In genomic region chr5:60487885-60488425, GRCh38 we compare ENCODE assay signal across 10 cellular contexts.
DNase-seq lines count a peak whose midpoint lies in the region; ATAC-seq and TF ChIP-seq lines count a peak whose summit lies in the region.
"Had no signal": no experiment of that assay in that cellular context is flagged by ENCODE, and none has a peak within 500 bp of the region (broad histone marks: within the 10 kb centered on the region; RNA-seq: fewer than 3 reads in every experiment).

No MANE protein-coding gene starts in this region.

- POLR2A ChIA-PET in activated CD4-positive, alpha-beta T cell treated with anti-CD3 and anti-CD28 coated beads, Interleukin-2, amount 10 ng/mL, durations not matched to agents 7 days and 5 days (lab: Charles Lee): no interaction called here

- ATAC-seq in activated T-helper 17 cell treated with anti-CD3 and anti-CD28 coated beads, Interleukin-2, amount 50 U/mL, for 72 hours (replicated peaks): no peak
- ATAC-seq: gastrocnemius medialis had no signal

- H3K4me1 Mint-ChIP-seq in activated T-helper 17 cell treated with anti-CD3 and anti-CD28 coated beads, Interleukin-2, amount 50 U/mL, for 72 hours: no peaks in the 10 kb centered on the region
- H3K4me1 Mint-ChIP-seq in immature natural killer cell: no peaks in the 10 kb centered on the region
- no peaks in the 10 kb centered on the region for H3K4me1 Mint-ChIP-seq in activated CD4-positive, alpha-beta T cell treated with anti-CD3 and anti-CD28 coated beads, Interleukin-2, amount 10 ng/mL, durations not matched to agents 7 days and 5 days

- no peaks in the 10 kb centered on the region for H3K9me3 Mint-ChIP-seq in activated T-helper 17 cell treated with anti-CD3 and anti-CD28 coated beads, Interleukin-2, amount 50 U/mL, for 72 hours
- H3K9me3 Mint-ChIP-seq in immature natural killer cell: peaks cover 0 to 3% (median 0%) of the 10 kb centered on the region in 6 donors
- no peaks in the 10 kb centered on the region for H3K9me3 Mint-ChIP-seq in activated CD4-positive, alpha-beta T cell treated with anti-CD3 and anti-CD28 coated beads, Interleukin-2, amount 10 ng/mL, durations not matched to agents 7 days and 5 days

- CTCF ChIA-PET in activated CD4-positive, alpha-beta T cell treated with anti-CD3 and anti-CD28 coated beads, Interleukin-2, amount 10 ng/mL, durations not matched to agents 7 days and 5 days (lab: Charles Lee): no interaction called here

- in situ Hi-C loops in SK-MEL-5 (cut with HindIII; ENCODE audit: low pct_unique_long_range_greater_than_20kb, low sequenced_read_pairs): no loop called here

- H3K27ac ChIP-seq in skin epidermis: peak overlapping the region in 12 of 21 experiments; percentile 17 to 56 (median 38)
- H3K27ac ChIP-seq: gastrocnemius medialis had no signal

- H3K27ac Mint-ChIP-seq in activated T-helper 17 cell treated with anti-CD3 and anti-CD28 coated beads, Interleukin-2, amount 50 U/mL, for 72 hours: no peak overlapping the region
- no peak overlapping the region for H3K27ac Mint-ChIP-seq in immature natural killer cell
- H3K27ac Mint-ChIP-seq in activated CD4-positive, alpha-beta T cell treated with anti-CD3 and anti-CD28 coated beads, Interleukin-2, amount 10 ng/mL, durations not matched to agents 7 days and 5 days: no peak overlapping the region
- H3K27ac Mint-ChIP-seq: activated naive CD8-positive, alpha-beta T cell had no signal

- H3K4me3 Mint-ChIP-seq in activated T-helper 17 cell treated with anti-CD3 and anti-CD28 coated beads, Interleukin-2, amount 50 U/mL, for 72 hours: no peak overlapping the region
- H3K4me3 Mint-ChIP-seq in immature natural killer cell: no peak overlapping the region
- H3K4me3 Mint-ChIP-seq in activated CD4-positive, alpha-beta T cell treated with anti-CD3 and anti-CD28 coated beads, Interleukin-2, amount 10 ng/mL, durations not matched to agents 7 days and 5 days: no peak overlapping the region
- H3K4me3 Mint-ChIP-seq: activated naive CD8-positive, alpha-beta T cell had no signal

- H3K27me3 Mint-ChIP-seq in activated T-helper 17 cell treated with anti-CD3 and anti-CD28 coated beads, Interleukin-2, amount 50 U/mL, for 72 hours: no peaks in the 10 kb centered on the region
- H3K27me3 Mint-ChIP-seq in immature natural killer cell (ENCODE audit: low read depth in 3 of 3): peaks cover 0 to 2% (median 0%) of the 10 kb centered on the region in 3 donors
- H3K27me3 Mint-ChIP-seq in activated CD4-positive, alpha-beta T cell treated with anti-CD3 and anti-CD28 coated beads, Interleukin-2, amount 10 ng/mL, durations not matched to agents 7 days and 5 days: no peaks in the 10 kb centered on the region
- H3K27me3 Mint-ChIP-seq: activated naive CD8-positive, alpha-beta T cell had no signal

- H3K4me3 ChIP-seq in foreskin fibroblast (ENCODE audit: low read depth in 1 of 2, low read length in 2 of 2): peak overlapping the region in 1 of 2 donors; percentile 40
- H3K4me3 ChIP-seq in skin epidermis: peak overlapping the region in 5 of 7 experiments; percentile 10 to 34 (median 17)
- H3K4me3 ChIP-seq: gastrocnemius medialis had no signal

- DNase-seq in EH (ENCODE audit: low read depth) (peak; percentile 21), SK-MEL-5 (ENCODE audit: low read depth, low spot score) (peak; percentile 45), foreskin fibroblast (peak; percentile 16 to 44), immature natural killer cell (no peak), posterior vena cava (ENCODE audit: low spot score) (no peak)
- DNase-seq in activated CD4-positive, alpha-beta T cell treated with anti-CD3 and anti-CD28 coated beads, Interleukin-2, amount 10 ng/mL, durations not matched to agents 7 days and 5 days: no peak
- DNase-seq: gastrocnemius medialis had no signal

- H3K36me3 Mint-ChIP-seq in activated T-helper 17 cell treated with anti-CD3 and anti-CD28 coated beads, Interleukin-2, amount 50 U/mL, for 72 hours (ENCODE audit: low read depth): no peaks in the 10 kb centered on the region
- no peaks in the 10 kb centered on the region for H3K36me3 Mint-ChIP-seq in immature natural killer cell
- no peaks in the 10 kb centered on the region for H3K36me3 Mint-ChIP-seq in activated CD4-positive, alpha-beta T cell treated with anti-CD3 and anti-CD28 coated beads, Interleukin-2, amount 10 ng/mL, durations not matched to agents 7 days and 5 days (ENCODE audit: low read depth)
- H3K36me3 Mint-ChIP-seq: activated naive CD8-positive, alpha-beta T cell had no signal

- intact Hi-C loops in posterior vena cava (cut with DNase I): no loop called here

- no peak for TF ChIP-seq CTCF in foreskin fibroblast (IDR thresholded peaks at IDR 0.05; ENCODE audit: low read depth, low read length)

Comparison
In these comparisons a context has a peak if more than half of its experiments do, and no peak if none do; other contexts are left out.
1. DNase-seq: peak in EH (single experiment), SK-MEL-5 (single experiment) and foreskin fibroblast (2 of 2); none in immature natural killer cell (0 of 3), posterior vena cava (single experiment) and activated CD4-positive, alpha-beta T cell treated with anti-CD3 and anti-CD28 coated beads, Interleukin-2, amount 10 ng/mL, durations not matched to agents 7 days and 5 days (single experiment).